30 cellular contexts compared by ENCODE assay signal in genomic region chr16:85856054-85856453, GRCh38. TPM values are rescaled to one million over a fixed set of nuclear protein-coding genes. Genes with fewer than 3 reads are reported as not detected.
DNase-seq lines count a peak whose midpoint lies in the region; ATAC-seq and TF ChIP-seq lines count a peak whose summit lies in the region.
"Had no signal": no experiment of that assay in that cellular context is flagged by ENCODE, and none has a peak within 500 bp of the region (broad histone marks: within the 10 kb centered on the region; RNA-seq: fewer than 3 reads in every experiment).

No MANE protein-coding gene starts in this region.

- ATAC-seq in naive thymus-derived CD4-positive, alpha-beta T cell, result no peak
- no peak for ATAC-seq in GM21423 (IDR thresholded peaks at IDR 0.05; ENCODE audit: unreplicated experiment)
- ATAC-seq: effector memory CD8-positive, alpha-beta T cell; right cardiac atrium had no signal

- H3K36me3 Mint-ChIP-seq in activated T-cell treated with anti-CD3 and anti-CD28 coated beads, Interleukin-2, amount 50 U/mL, for 24 hours (ENCODE audit: low read depth), result no peaks in the 10 kb centered on the region
- H3K36me3 Mint-ChIP-seq in naive thymus-derived CD4-positive, alpha-beta T cell, result no peaks in the 10 kb centered on the region

- no peak overlapping the region for H3K4me3 ChIP-seq in osteoblast (ENCODE audit: insufficient read depth, low read length)
- H3K4me3 ChIP-seq in naive thymus-derived CD4-positive, alpha-beta T cell (ENCODE audit: low read length), result no peak overlapping the region
- H3K4me3 ChIP-seq: coronary artery, HAP-1, left ventricle myocardium inferior, SK-N-MC, smooth muscle cell, thyroid gland, vagina had no signal

- peaks cover 9% of the 10 kb centered on the region for H3K27me3 Mint-ChIP-seq in activated T-cell treated with anti-CD3 and anti-CD28 coated beads, Interleukin-2, amount 50 U/mL, for 24 hours
- H3K27me3 Mint-ChIP-seq in naive thymus-derived CD4-positive, alpha-beta T cell, result peaks cover 0 to 9% (median 3%) of the 10 kb centered on the region in 5 donors

- no peaks in the 10 kb centered on the region for H3K79me2 ChIP-seq in osteoblast (ENCODE audit: insufficient read depth, low read length)

- no peaks in the 10 kb centered on the region for H3K27me3 ChIP-seq in osteoblast (ENCODE audit: insufficient read depth, low read length)
- no peaks in the 10 kb centered on the region for H3K27me3 ChIP-seq in naive thymus-derived CD4-positive, alpha-beta T cell (ENCODE audit: control insufficient read depth in 2 of 2, insufficient read depth in 2 of 2, low read length in 2 of 2)
- H3K27me3 ChIP-seq: thyroid gland, vagina had no signal

- peaks cover 22% of the 10 kb centered on the region for H3K4me1 Mint-ChIP-seq in activated T-cell treated with anti-CD3 and anti-CD28 coated beads, Interleukin-2, amount 50 U/mL, for 24 hours (ENCODE audit: low read depth)
- peaks cover 0 to 6% (median 0%) of the 10 kb centered on the region in 7 donors for H3K4me1 Mint-ChIP-seq in naive thymus-derived CD4-positive, alpha-beta T cell

- peak; percentile 28 for DNase-seq in activated T-cell treated with anti-CD3 and anti-CD28 coated beads, Interleukin-2, amount 50 U/mL, for 24 hours
- DNase-seq in activated T-cell treated with anti-CD3 and anti-CD28 coated beads for 4 hours (no peak), HT1080 (ENCODE audit: low read depth) (peak; percentile 18), SW480 (ENCODE audit: low spot score) (peak; percentile 13), osteoblast (ENCODE audit: insufficient read length, low spot score, missing footprints) (peak; percentile 37)
- no peak for DNase-seq in naive thymus-derived CD4-positive, alpha-beta T cell
- DNase-seq: activated CD4-positive, CD25-positive, alpha-beta regulatory T cell; activated gamma-delta T cell treated with Interleukin-2 at 50 U/mL for 16 hours; DMS153; effector memory CD8-positive, alpha-beta T cell; erythroblast; glutamatergic neuron; left ventricle myocardium inferior; mesenchymal stem cell; NCI-H1048; NCI-H2107; OCI-M1; right cardiac atrium; stimulated activated CD4-positive, alpha-beta T cell treated with anti-CD3 and anti-CD28 coated beads, Interleukin-1b, Interleukin-23, amount 100 ng/mL, for 48 hours; thyroid gland had no signal

- H3K27ac ChIP-seq in osteoblast (ENCODE audit: low read depth, low read length), result no peak overlapping the region
- no peak overlapping the region for H3K27ac ChIP-seq in naive thymus-derived CD4-positive, alpha-beta T cell (ENCODE audit: low read depth, low read length)
- H3K27ac ChIP-seq: coronary artery, HL-60, KMS-11, left ventricle myocardium inferior, SK-N-MC, thyroid gland, vagina had no signal

- POLR2A ChIA-PET in naive thymus-derived CD4-positive, alpha-beta T cell (lab: Charles Lee), result no interaction called here

- TF ChIP-seq CTCF in osteoblast (IDR thresholded peaks at IDR 0.05; ENCODE audit: extremely low read depth, low read depth, low read length), result no peak

- H3K9me3 Mint-ChIP-seq in activated T-cell treated with anti-CD3 and anti-CD28 coated beads, Interleukin-2, amount 50 U/mL, for 24 hours, result peaks cover 2% of the 10 kb centered on the region
- H3K9me3 Mint-ChIP-seq in naive thymus-derived CD4-positive, alpha-beta T cell, result peaks cover 0 to 5% (median 0%) of the 10 kb centered on the region in 11 donors
- H3K9me3 Mint-ChIP-seq: effector memory CD8-positive, alpha-beta T cell had no signal

- H3K9me3 ChIP-seq in osteoblast (ENCODE audit: low read depth, low read length), result no peaks in the 10 kb centered on the region
- no peaks in the 10 kb centered on the region for H3K9me3 ChIP-seq in naive thymus-derived CD4-positive, alpha-beta T cell (ENCODE audit: control insufficient read depth in 2 of 3, low read length in 3 of 3)
- H3K9me3 ChIP-seq: thyroid gland, vagina had no signal

- H3K4me1 ChIP-seq in osteoblast (ENCODE audit: insufficient read depth, low read length), result no peaks in the 10 kb centered on the region
- H3K4me1 ChIP-seq in naive thymus-derived CD4-positive, alpha-beta T cell (ENCODE audit: control insufficient read depth in 2 of 2, insufficient read depth in 2 of 2, low read length in 2 of 2), result no peaks in the 10 kb centered on the region
- H3K4me1 ChIP-seq: HAP-1, left ventricle myocardium inferior, thyroid gland, vagina had no signal

- no peak overlapping the region for H3K4me3 Mint-ChIP-seq in activated T-cell treated with anti-CD3 and anti-CD28 coated beads, Interleukin-2, amount 50 U/mL, for 24 hours
- no peak overlapping the region for H3K4me3 Mint-ChIP-seq in naive thymus-derived CD4-positive, alpha-beta T cell
- H3K4me3 Mint-ChIP-seq: effector memory CD8-positive, alpha-beta T cell; T-helper 1 cell treated with Interleukin-12 subunit alpha and Interleukin-12 subunit beta and Interleukin-4 antibody, amounts not matched to agents 30 μg/mL and 1 μg/mL, for 36 hours had no signal

- no peaks in the 10 kb centered on the region for H4K20me1 ChIP-seq in osteoblast (ENCODE audit: insufficient read depth, low read length)

- no peak overlapping the region for H3K27ac Mint-ChIP-seq in activated T-cell treated with anti-CD3 and anti-CD28 coated beads, Interleukin-2, amount 50 U/mL, for 24 hours
- H3K27ac Mint-ChIP-seq in naive thymus-derived CD4-positive, alpha-beta T cell, result no peak overlapping the region
- H3K27ac Mint-ChIP-seq: effector memory CD8-positive, alpha-beta T cell; T-helper 1 cell treated with Interleukin-12 subunit alpha and Interleukin-12 subunit beta and Interleukin-4 antibody, amounts not matched to agents 30 μg/mL and 1 μg/mL, for 36 hours had no signal

- H3K36me3 ChIP-seq in osteoblast (ENCODE audit: insufficient read depth, low read length), result no peaks in the 10 kb centered on the region
- H3K36me3 ChIP-seq in naive thymus-derived CD4-positive, alpha-beta T cell (ENCODE audit: control insufficient read depth in 2 of 3, insufficient read depth in 3 of 3, low read length in 3 of 3), result no peaks in the 10 kb centered on the region
- H3K36me3 ChIP-seq: HAP-1, left ventricle myocardium inferior, thyroid gland, vagina had no signal

- H2AFZ ChIP-seq in osteoblast (ENCODE audit: low read length), result no peak overlapping the region

- CTCF ChIA-PET in naive thymus-derived CD4-positive, alpha-beta T cell (lab: Charles Lee), result no interaction called here

- intact Hi-C loops in naive thymus-derived CD4-positive, alpha-beta T cell (cut with micrococcal nuclease), result no loop called here

- H3K4me2 ChIP-seq in osteoblast (ENCODE audit: insufficient read depth, low read length), result no peak overlapping the region
- H3K4me2 ChIP-seq: KMS-11, smooth muscle cell had no signal

RNA-seq across cellular contexts. Expression of gene IRF8, which starts 42.9 kb away (rescaled TPM):
- total RNA-seq in HT1080 (2014; rRNA removed; shearing (Covaris generic)), result 0.23 TPM in 1 of 2 replicates, not detected in the other
- not detected in 2 replicates for polyA plus RNA-seq in HT1080 (2015; cell fraction: cytosol; rRNA removed)
- polyA plus RNA-seq in HT1080 (2015; cell fraction: nucleus; rRNA removed), result not detected in 2 replicates
- under 0.01 and 0.36 TPM in 2 replicates for total RNA-seq in osteoblast
- 100 to 1,000 TPM in 1 of 5 experiments, 10 to 100 TPM in 2, 1 to 10 TPM in 2; 3.5 to 105 (median 19.9) TPM for total RNA-seq in naive thymus-derived CD4-positive, alpha-beta T cell
- polyA plus RNA-seq in naive thymus-derived CD4-positive, alpha-beta T cell, result 1 to 10 TPM; 4.5 to 6.4 TPM
- polyA plus RNA-seq: BJ had no signal

RNA-seq across cellular contexts. Expression of gene COX4I1, which starts 56.6 kb away (rescaled TPM):
- 611 and 705 TPM in 2 replicates for total RNA-seq in HT1080 (2014; rRNA removed; shearing (Covaris generic))
- 799 and 916 TPM in 2 replicates for polyA plus RNA-seq in HT1080 (2015; cell fraction: cytosol; rRNA removed)
- polyA plus RNA-seq in HT1080 (2015; cell fraction: nucleus; rRNA removed), result 353 and 383 TPM in 2 replicates
- total RNA-seq in osteoblast, result 277 and 297 TPM in 2 replicates
- 100 to 1,000 TPM; 479 to 692 (median 661) TPM for total RNA-seq in naive thymus-derived CD4-positive, alpha-beta T cell
- polyA plus RNA-seq in naive thymus-derived CD4-positive, alpha-beta T cell, result 1,000 to 10,000 TPM; 1,296 to 1,303 TPM

RNA-seq across cellular contexts. Expression of gene EMC8, which starts 56.7 kb away (rescaled TPM):
- total RNA-seq in HT1080 (2014; rRNA removed; shearing (Covaris generic)), result 121 and 158 TPM in 2 replicates
- polyA plus RNA-seq in HT1080 (2015; cell fraction: cytosol; rRNA removed), result 50.5 and 56.1 TPM in 2 replicates
- 32.7 and 33.1 TPM in 2 replicates for polyA plus RNA-seq in HT1080 (2015; cell fraction: nucleus; rRNA removed)
- 28.6 and 30.1 TPM in 2 replicates for total RNA-seq in osteoblast
- 10 to 100 TPM; 22.4 to 31.8 (median 28.7) TPM for total RNA-seq in naive thymus-derived CD4-positive, alpha-beta T cell
- 10 to 100 TPM; 24.8 to 26.1 TPM for polyA plus RNA-seq in naive thymus-derived CD4-positive, alpha-beta T cell

Comparison
In these comparisons a context has a peak if more than half of its experiments do, and no peak if none do; other contexts are left out.
1. DNase-seq: peak in activated T-cell treated with anti-CD3 and anti-CD28 coated beads, Interleukin-2, amount 50 U/mL, for 24 hours (single experiment), HT1080 (single experiment), SW480 (single experiment) and osteoblast (single experiment); none in activated T-cell treated with anti-CD3 and anti-CD28 coated beads for 4 hours (single experiment) and naive thymus-derived CD4-positive, alpha-beta T cell (0 of 9).